In genomic region chr19:32202244-32202643, GRCh38 we compare ENCODE assay signal across 20 cellular contexts.
"Had no signal": no experiment of that assay in that cellular context is flagged by ENCODE, and none has a peak within 500 bp of the region (broad histone marks: within the 10 kb centered on the region; RNA-seq: fewer than 3 reads in every experiment).

No MANE protein-coding gene starts in this region.

- DNase-seq: activated B cell treated with CpG ODN at 0.5 μM for 24 hours; activated CD4-positive, alpha-beta T cell treated with anti-CD3 and anti-CD28 coated beads for 1 hour; activated CD4-positive, alpha-beta T cell treated with anti-CD3 and anti-CD28 coated beads, Interleukin-2, amount 50 U/mL, for 48 hours; activated CD8-positive, alpha-beta memory T cell treated with anti-CD3 and anti-CD28 coated beads for 24 hours; activated effector memory CD4-positive, alpha-beta T cell treated with anti-CD3 and anti-CD28 coated beads, Interleukin-2, amount 50 U/mL, for 16 hours; activated naive CD4-positive, alpha-beta T cell treated with Interleukin-2 at 50 U/mL for 16 hours; activated T-cell treated with anti-CD3 and anti-CD28 coated beads, Interleukin-2, amount 50 U/mL, for 4 hours; amniotic stem cell; MG63; NCI-H1092 treated with DMSO at 0.1 percent for 48 hours; NCI-H1417 treated with DMSO at 0.1 percent for 48 hours; NCI-H1694; NCI-H2029; NCI-H2107; NCI-H524; PC-9; T1000 had no signal

- H3K9me3 ChIP-seq: MG63 had no signal

- H3K27ac ChIP-seq: PC-9, SK-N-MC had no signal

- ATAC-seq: activated naive CD8-positive, alpha-beta T cell treated with anti-CD3 and anti-CD28 coated beads, Interleukin-2, amount 50 U/mL, for 24 hours; Right ventricle myocardium inferior had no signal

- H3K4me3 ChIP-seq: MG63, PC-9, SK-N-MC had no signal
